ENCODE assay signal across 15 cellular contexts in genomic region chr19:2554856-2555255, GRCh38.
DNase-seq lines count a peak whose midpoint lies in the region; FAIRE-seq and TF ChIP-seq lines count a peak whose summit lies in the region.
"Had no signal": no experiment of that assay in that cellular context is flagged by ENCODE, and none has a peak within 500 bp of the region (broad histone marks: within the 10 kb centered on the region; RNA-seq: fewer than 3 reads in every experiment).

No MANE protein-coding gene starts in this region.

- no peak overlapping the region for H3K9ac ChIP-seq in BLaER1 treated with 17β-estradiol and CSF1 and Interleukin-3, amounts not matched to agents 10 nM and 100 nM

- peak overlapping the region in 6 of 11 experiments; percentile 36 to 82 (median 70); a peak in 11 of 22 replicates for H3K4me2 ChIP-seq in BLaER1 treated with 17β-estradiol and CSF1 and Interleukin-3, amounts not matched to agents 10 nM and 100 nM

- peaks cover 0 to 80% (median 39%) of the 10 kb centered on the region in 11 experiments; a peak in 17 of 22 replicates for H4K20me1 ChIP-seq in BLaER1 treated with 17β-estradiol and CSF1 and Interleukin-3, amounts not matched to agents 10 nM and 100 nM

- H3K27ac ChIP-seq in BLaER1 treated with 17β-estradiol and CSF1 and Interleukin-3, amounts not matched to agents 10 nM and 100 nM: no peak overlapping the region
- H3K27ac ChIP-seq in caudate nucleus (ENCODE audit: low read depth, low read length) (peak overlapping the region; percentile 48), suprapubic skin (no peak overlapping the region)

- H3K27me3 ChIP-seq in BLaER1 treated with 17β-estradiol and CSF1 and Interleukin-3, amounts not matched to agents 10 nM and 100 nM: no peaks in the 10 kb centered on the region
- no peaks in the 10 kb centered on the region for H3K27me3 ChIP-seq in suprapubic skin

- intact Hi-C loops in posterior vena cava (cut with DNase I): no loop called here

- DNase-seq in LoVo (ENCODE audit: low spot score): peak; percentile 78
- peak in 1 of 61 donors; percentile 15 for DNase-seq in caudate nucleus (lab: John Stamatoyannopoulos, UW)
- peak; percentile 69 for DNase-seq in posterior vena cava (ENCODE audit: low spot score)
- no peak for DNase-seq in DMS53 (lab: John Stamatoyannopoulos, UW)
- no peak for DNase-seq in frontal cortex (ENCODE audit: low spot score in 2 of 2)
- DNase-seq in suprapubic skin (ENCODE audit: low spot score in 2 of 2): no peak
- DNase-seq in NCI-H187 (lab: John Stamatoyannopoulos, UW): no peak
- DNase-seq: activated CD8-positive, alpha-beta memory T cell treated with anti-CD3 and anti-CD28 coated beads, Interleukin-2, amount 10 ng/mL, durations not matched to agents 7 days and 5 days; CD4-positive, alpha-beta T cell; NCI-H2029 treated with DMSO at 0.1 percent for 48 hours; retina had no signal

- no peak for TF ChIP-seq CTCF in suprapubic skin (IDR thresholded peaks at IDR 0.05)

- H3K4me3 ChIP-seq in BLaER1 treated with 17β-estradiol and CSF1 and Interleukin-3, amounts not matched to agents 10 nM and 100 nM: no peak overlapping the region
- no peak overlapping the region for H3K4me3 ChIP-seq in suprapubic skin
- H3K4me3 ChIP-seq: mucosa of descending colon had no signal

- H3K36me3 ChIP-seq in BLaER1 treated with 17β-estradiol and CSF1 and Interleukin-3, amounts not matched to agents 10 nM and 100 nM: peaks cover 0 to 12% (median 7%) of the 10 kb centered on the region in 11 experiments; a peak in 4 of 22 replicates
- H3K36me3 ChIP-seq in suprapubic skin: no peaks in the 10 kb centered on the region

- TF ChIP-seq EP300 in suprapubic skin (IDR thresholded peaks at IDR 0.05): no peak

- H3K9me3 ChIP-seq in BLaER1 treated with 17β-estradiol and CSF1 and Interleukin-3, amounts not matched to agents 10 nM and 100 nM (replicated peaks in 1 of 11): no peaks in the 10 kb centered on the region
- H3K9me3 ChIP-seq in suprapubic skin: no peaks in the 10 kb centered on the region
- H3K9me3 ChIP-seq: mucosa of descending colon had no signal

- H3K4me1 ChIP-seq in BLaER1 treated with 17β-estradiol and CSF1 and Interleukin-3, amounts not matched to agents 10 nM and 100 nM: peaks cover 66 to 84% (median 76%) of the 10 kb centered on the region in 10 experiments
- peaks cover 30% of the 10 kb centered on the region for H3K4me1 ChIP-seq in suprapubic skin

- TF ChIP-seq POLR2A in suprapubic skin (IDR thresholded peaks at IDR 0.05): no peak

- no peak for FAIRE-seq in frontal cortex (lab: Jason Lieb, UNC)
- FAIRE-seq: endometrium, HTR-8/SVneo had no signal

- WGBS in suprapubic skin: 54% methylated on average over 6 of the region's 6 CpGs

Comparison
In these comparisons a context has a peak if more than half of its experiments do, and no peak if none do; other contexts are left out.
1. DNase-seq: peak in LoVo (single experiment) and posterior vena cava (single experiment); none in DMS53 (single experiment), frontal cortex (0 of 2), suprapubic skin (0 of 2) and NCI-H187 (0 of 2).